7 cellular contexts compared by ENCODE assay signal in genomic region chr7:107661081-107661864, GRCh38. TPM values are rescaled to one million over a fixed set of nuclear protein-coding genes. Genes with fewer than 3 reads are reported as not detected.
DNase-seq lines count a peak whose midpoint lies in the region; ATAC-seq and TF ChIP-seq lines count a peak whose summit lies in the region.

No MANE protein-coding gene starts in this region.

- H3K36me3 ChIP-seq in SJSA1 (no peaks in the 10 kb centered on the region), iPS-18a (ENCODE audit: control insufficient read depth, low read depth, low read length) (no peaks in the 10 kb centered on the region)

- H3K9me3 ChIP-seq in SJSA1 (replicated peaks) (no peaks in the 10 kb centered on the region), iPS-18a (ENCODE audit: control insufficient read depth, low read depth, low read length) (no peaks in the 10 kb centered on the region)

- H3K27ac ChIP-seq in SJSA1 (no peak overlapping the region), iPS-18a (ENCODE audit: low read length) (no peak overlapping the region), skin epidermis (no peak overlapping the region)

- H3K27me3 ChIP-seq in SJSA1 (replicated peaks) (peaks cover 35% of the 10 kb centered on the region), iPS-18a (ENCODE audit: control insufficient read depth, insufficient read depth, low read length) (peaks cover 78% of the 10 kb centered on the region)

- H3K9ac ChIP-seq in iPS-18a (ENCODE audit: low read length): no peak overlapping the region

- ATAC-seq in HG03175 (IDR thresholded peaks at IDR 0.05; ENCODE audit: unreplicated experiment) (peak; percentile 53), GM18520 (IDR thresholded peaks at IDR 0.05; ENCODE audit: unreplicated experiment) (no peak)

- peak overlapping the region; percentile 28 for H3K4me3 ChIP-seq in SJSA1
- H3K4me3 ChIP-seq in iPS-18a (ENCODE audit: low read length): peak overlapping the region; percentile 66
- peak overlapping the region; percentile 18 to 43 (median 24) for H3K4me3 ChIP-seq in skin epidermis

- TF ChIP-seq CTCF in GM13976 (IDR thresholded peaks at IDR 0.05; ENCODE audit: borderline replicate concordance, control extremely low read depth, extremely low read depth, insufficient read depth, missing control alignments): peak; percentile 37

- peak; percentile 63 for DNase-seq in GM13976 (ENCODE audit: low spot score)
- DNase-seq in SJSA1 (ENCODE audit: low read depth in 1 of 2, low spot score in 2 of 2): peak; percentile 39 to 54
- peak; percentile 78 for DNase-seq in astrocyte of the hippocampus (ENCODE audit: low read depth, low spot score)

- in situ Hi-C loops in GM13976 (cut with MboI; ENCODE audit: low sequenced_read_pairs, unreplicated experiment): no loop called here

- peaks cover 23% of the 10 kb centered on the region for H3K4me1 ChIP-seq in SJSA1 (replicated peaks)
- H3K4me1 ChIP-seq in iPS-18a (ENCODE audit: control insufficient read depth, low read depth, low read length): peaks cover 4% of the 10 kb centered on the region

RNA-seq across cellular contexts. Expression of gene SLC26A4, which starts 0.6 kb away (rescaled TPM):
- total RNA-seq in SJSA1 (2014; rRNA removed; shearing (Covaris generic)): 0.22 and 0.24 TPM in 2 replicates
